In genomic region chr3:196168808-196169391, GRCh38 we compare ENCODE assay signal across 16 cellular contexts. TPM values are rescaled to one million over a fixed set of nuclear protein-coding genes. Genes with fewer than 3 reads are reported as not detected.
DNase-seq lines count a peak whose midpoint lies in the region; ATAC-seq and TF ChIP-seq lines count a peak whose summit lies in the region.
"Had no signal": no experiment of that assay in that cellular context is flagged by ENCODE, and none has a peak within 500 bp of the region (broad histone marks: within the 10 kb centered on the region; RNA-seq: fewer than 3 reads in every experiment).

No MANE protein-coding gene starts in this region.

- intact Hi-C loops in heart right ventricle (cut with DNase I) (no loop called here), right cardiac atrium (cut with DNase I) (no loop called here), activated B cell treated with CpG ODN at 0.5 μM for 24 hours (cut with micrococcal nuclease) (no loop called here)

- peaks cover 0 to 9% (median 2%) of the 10 kb centered on the region in 9 donors for H3K4me1 ChIP-seq in heart right ventricle
- no peaks in the 10 kb centered on the region for H3K4me1 ChIP-seq in right cardiac atrium (ENCODE audit: control insufficient read depth, insufficient read depth, low read length)

- H3K9me3 Mint-ChIP-seq in activated B cell treated with CpG ODN at 0.5 μM for 24 hours = peaks cover 3% of the 10 kb centered on the region
- H3K9me3 Mint-ChIP-seq: activated naive CD8-positive, alpha-beta T cell treated with anti-CD3 and anti-CD28 coated beads for 36 hours; central memory CD8-positive, alpha-beta T cell; immature natural killer cell had no signal

- H3K4me1 Mint-ChIP-seq in activated B cell treated with CpG ODN at 0.5 μM for 24 hours = peaks cover 9% of the 10 kb centered on the region
- H3K4me1 Mint-ChIP-seq: central memory CD8-positive, alpha-beta T cell had no signal

- DNase-seq in heart right ventricle (peak in 1 of 2 donors; percentile 29), right cardiac atrium (no peak), NCI-H2081 (lab: John Stamatoyannopoulos, UW) (peak; percentile 100), activated B cell treated with CpG ODN at 0.5 μM for 24 hours (no peak), HT-29 (ENCODE audit: low spot score) (no peak), middle frontal gyrus (ENCODE audit: extremely low spot score, low spot score) (no peak), WERI-Rb-1 (no peak)
- DNase-seq in stimulated activated CD4-positive, alpha-beta T cell treated with anti-CD3 and anti-CD28 coated beads, Interleukin-15, amount 100 ng/mL, for 24 hours = no peak
- DNase-seq: activated CD8-positive, alpha-beta memory T cell treated with anti-CD3 and anti-CD28 coated beads, Interleukin-2, amount 50 U/mL, for 48 hours; activated naive CD8-positive, alpha-beta T cell treated with anti-CD3 and anti-CD28 coated beads for 36 hours; gastrocnemius medialis; immature natural killer cell; MM.1S had no signal

- TF ChIP-seq CTCF in heart right ventricle (IDR thresholded peaks at IDR 0.05) (no peak), activated B cell treated with CpG ODN at 0.5 μM for 24 hours (IDR thresholded peaks at IDR 0.05) (no peak), WERI-Rb-1 (IDR thresholded peaks at IDR 0.05; ENCODE audit: low read depth, low read length) (no peak)

- POLR2A ChIA-PET in activated B cell treated with CpG ODN at 0.5 μM for 24 hours (lab: Charles Lee) = interaction anchor here (1.5 kb wide), 1 partner anchor 11 kb away, joined by 5 read pairs; no protein-coding TSS in a partner anchor

- H3K4me3 Mint-ChIP-seq in activated B cell treated with CpG ODN at 0.5 μM for 24 hours = no peak overlapping the region
- H3K4me3 Mint-ChIP-seq: activated naive CD8-positive, alpha-beta T cell treated with anti-CD3 and anti-CD28 coated beads for 36 hours; central memory CD8-positive, alpha-beta T cell; immature natural killer cell had no signal

- ATAC-seq in heart right ventricle (peak in 5 of 8 donors; percentile 24 to 64 (median 34)), right cardiac atrium (no peak), activated B cell treated with CpG ODN at 0.5 μM for 24 hours (ENCODE audit: low read depth) (no peak)
- ATAC-seq: gastrocnemius medialis had no signal

- H3K27ac ChIP-seq in heart right ventricle (no peak overlapping the region), right cardiac atrium (ENCODE audit: low read length) (no peak overlapping the region), WERI-Rb-1 (no peak overlapping the region)
- H3K27ac ChIP-seq: gastrocnemius medialis had no signal

- H3K36me3 ChIP-seq in heart right ventricle = no peaks in the 10 kb centered on the region
- no peaks in the 10 kb centered on the region for H3K36me3 ChIP-seq in WERI-Rb-1
- H3K36me3 ChIP-seq: gastrocnemius medialis had no signal

- H3K9me3 ChIP-seq in heart right ventricle (peaks cover 0 to 4% (median 0%) of the 10 kb centered on the region in 11 donors), right cardiac atrium (ENCODE audit: control insufficient read depth, low read length) (no peaks in the 10 kb centered on the region), WERI-Rb-1 (ENCODE audit: severe bottlenecking) (no peaks in the 10 kb centered on the region)
- H3K9me3 ChIP-seq: gastrocnemius medialis had no signal

- 38 to 47% methylated on average over 6 of the region's 6 CpGs for WGBS in heart right ventricle, 2 donors
- WGBS in right cardiac atrium = 55% methylated on average over 6 of the region's 6 CpGs

- H3K4me3 ChIP-seq in heart right ventricle (no peak overlapping the region), right cardiac atrium (ENCODE audit: low read length) (no peak overlapping the region), WERI-Rb-1 (ENCODE audit: low read depth, low read length) (no peak overlapping the region)
- H3K4me3 ChIP-seq: gastrocnemius medialis had no signal

- H3K27me3 Mint-ChIP-seq in activated B cell treated with CpG ODN at 0.5 μM for 24 hours = no peaks in the 10 kb centered on the region
- H3K27me3 Mint-ChIP-seq: activated naive CD8-positive, alpha-beta T cell treated with anti-CD3 and anti-CD28 coated beads for 36 hours; central memory CD8-positive, alpha-beta T cell had no signal

- no peaks in the 10 kb centered on the region for H3K27me3 ChIP-seq in heart right ventricle
- no peaks in the 10 kb centered on the region for H3K27me3 ChIP-seq in right cardiac atrium (ENCODE audit: control insufficient read depth, insufficient read depth)
- no peaks in the 10 kb centered on the region for H3K27me3 ChIP-seq in WERI-Rb-1 (ENCODE audit: insufficient read depth, low read depth, severe bottlenecking)
- H3K27me3 ChIP-seq: gastrocnemius medialis had no signal

- H3K36me3 Mint-ChIP-seq in activated B cell treated with CpG ODN at 0.5 μM for 24 hours (ENCODE audit: low read depth) = no peaks in the 10 kb centered on the region
- H3K36me3 Mint-ChIP-seq: immature natural killer cell had no signal

- H3K27ac Mint-ChIP-seq in activated B cell treated with CpG ODN at 0.5 μM for 24 hours = peak overlapping the region; percentile 4
- H3K27ac Mint-ChIP-seq: activated naive CD8-positive, alpha-beta T cell treated with anti-CD3 and anti-CD28 coated beads for 36 hours; immature natural killer cell had no signal

- CTCF ChIA-PET in activated B cell treated with CpG ODN at 0.5 μM for 24 hours (lab: Charles Lee) = no interaction called here

RNA-seq across cellular contexts. Expression of gene ZDHHC19, which starts 42.3 kb away (rescaled TPM):
- total RNA-seq in heart right ventricle (1 to 10 TPM in 1 of 10 donors, under 1 TPM in 1, not detected in 8; 0.77 to 1.3 TPM), right cardiac atrium (not detected), activated B cell treated with CpG ODN at 0.5 μM for 24 hours (0.31 TPM in 1 of 2 replicates, not detected in the other)
- polyA plus RNA-seq in heart right ventricle (under 1 TPM in 1 of 2 donors, not detected in 1; 0.19 TPM), right cardiac atrium (1.9 TPM)
- total RNA-seq in HT-29 (2014; rRNA removed; shearing (Covaris generic)) = not detected in 2 replicates
- total RNA-seq: activated naive CD8-positive, alpha-beta T cell treated with anti-CD3 and anti-CD28 coated beads for 36 hours; gastrocnemius medialis; omental fat pad; temporal lobe had no signal
- polyA plus RNA-seq: immature natural killer cell had no signal

RNA-seq across cellular contexts. Expression of gene SLC51A, which starts 47.4 kb away (rescaled TPM):
- total RNA-seq in heart right ventricle (under 1 TPM in 3 of 10 donors, not detected in 7; 0.29 to 0.53 (median 0.52) TPM), right cardiac atrium (under 1 TPM in 2 of 4 donors, not detected in 2; 0.23 to 0.68 TPM), activated B cell treated with CpG ODN at 0.5 μM for 24 hours (not detected in 2 replicates)
- polyA plus RNA-seq in heart right ventricle (1 to 10 TPM in 1 of 2 donors, under 1 TPM in 1; 0.23 to 1.0 TPM), right cardiac atrium (0.81 TPM)
- 0.26 TPM in 1 of 2 replicates, not detected in the other for total RNA-seq in HT-29 (2014; rRNA removed; shearing (Covaris generic))
- total RNA-seq: activated naive CD8-positive, alpha-beta T cell treated with anti-CD3 and anti-CD28 coated beads for 36 hours had no signal

Comparison
In these comparisons a context has a peak if more than half of its experiments do, and no peak if none do; other contexts are left out.
1. ATAC-seq: peak in heart right ventricle (5 of 8); none in right cardiac atrium (0 of 2) and activated B cell treated with CpG ODN at 0.5 μM for 24 hours (single experiment).
2. DNase-seq: peak in NCI-H2081 (2 of 2); none in right cardiac atrium (0 of 3), activated B cell treated with CpG ODN at 0.5 μM for 24 hours (single experiment), stimulated activated CD4-positive, alpha-beta T cell treated with anti-CD3 and anti-CD28 coated beads, Interleukin-15, amount 100 ng/mL, for 24 hours (single experiment), HT-29 (single experiment), middle frontal gyrus (single experiment) and WERI-Rb-1 (single experiment).